In genomic region chr5:132473019-132473531, GRCh38 we compare ENCODE assay signal across 8 cellular contexts. TPM values are rescaled to one million over a fixed set of nuclear protein-coding genes. Genes with fewer than 3 reads are reported as not detected.
DNase-seq lines count a peak whose midpoint lies in the region; ATAC-seq and TF ChIP-seq lines count a peak whose summit lies in the region.

No MANE protein-coding gene starts in this region.

- H3K9me2 ChIP-seq in PC-3 (replicated peaks; ENCODE audit: low read length): no peaks in the 10 kb centered on the region

- H3K27me3 Mint-ChIP-seq in activated CD8-positive, alpha-beta T cell treated with anti-CD3 and anti-CD28 coated beads for 36 hours: no peaks in the 10 kb centered on the region
- H3K27me3 Mint-ChIP-seq in naive thymus-derived CD8-positive, alpha-beta T cell: no peaks in the 10 kb centered on the region

- peak; percentile 91 for DNase-seq in activated CD8-positive, alpha-beta T cell treated with anti-CD3 and anti-CD28 coated beads for 36 hours
- peak; percentile 58 to 95 (median 86) for DNase-seq in naive thymus-derived CD8-positive, alpha-beta T cell
- DNase-seq in NCI-H146 (lab: John Stamatoyannopoulos, UW) (no peak), NCI-H524 (lab: John Stamatoyannopoulos, UW) (no peak), PC-3 (no peak), DMS53 (lab: John Stamatoyannopoulos, UW) (no peak)

- H3K9me3 ChIP-seq in PC-3 (ENCODE audit: low read length): no peaks in the 10 kb centered on the region

- no peak overlapping the region for H3K9ac ChIP-seq in PC-3 (ENCODE audit: low read length)

- POLR2A ChIA-PET in activated CD8-positive, alpha-beta T cell treated with anti-CD3 and anti-CD28 coated beads for 36 hours (lab: Charles Lee): interaction anchor here (0.6 to 36.6 kb wide), 9 partner anchors 8 to 87 kb away, joined by 3 to 1641 read pairs (median 12); partner anchors contain the start of gene IRF1
- POLR2A ChIA-PET in naive thymus-derived CD8-positive, alpha-beta T cell (lab: Charles Lee): interaction anchor here (1.0 to 23.2 kb wide), 13 partner anchors 8 to 62 kb away, joined by 3 to 648 read pairs (median 10); partner anchors contain the start of gene IRF1
- POLR2A ChIA-PET in PC-3 (lab: Charles Lee; ENCODE audit: unreplicated experiment): interaction anchor here (0.7 kb wide), 1 partner anchor 18 kb away, joined by 3 read pairs; no protein-coding TSS in a partner anchor

- peaks cover 72% of the 10 kb centered on the region for H3K4me1 Mint-ChIP-seq in activated CD8-positive, alpha-beta T cell treated with anti-CD3 and anti-CD28 coated beads for 36 hours (ENCODE audit: low read depth)
- H3K4me1 Mint-ChIP-seq in naive thymus-derived CD8-positive, alpha-beta T cell: peaks cover 42 to 96% (median 92%) of the 10 kb centered on the region in 4 donors

- H3K27ac Mint-ChIP-seq in activated CD8-positive, alpha-beta T cell treated with anti-CD3 and anti-CD28 coated beads for 36 hours: peak overlapping the region; percentile 78
- peak overlapping the region; percentile 93 to 98 (median 94) for H3K27ac Mint-ChIP-seq in naive thymus-derived CD8-positive, alpha-beta T cell

- no peaks in the 10 kb centered on the region for H4K20me1 ChIP-seq in PC-3 (ENCODE audit: low read length)

- BruUV-seq in PC-3 (replicated peaks; lab: Mats Ljungman, UMichigan): no TSS peak

- H3F3A ChIP-seq in PC-3 (ENCODE audit: low read length, unreplicated experiment): no peaks in the 10 kb centered on the region

- no peaks in the 10 kb centered on the region for H3K36me3 ChIP-seq in PC-3 (ENCODE audit: low read depth, low read length)

- no peak overlapping the region for H3K4me2 ChIP-seq in PC-3 (ENCODE audit: low read length)

- no peak for TF ChIP-seq CTCF in activated CD8-positive, alpha-beta T cell treated with anti-CD3 and anti-CD28 coated beads for 36 hours (IDR thresholded peaks at IDR 0.05)
- TF ChIP-seq CTCF in PC-3 (conservative IDR thresholded peaks at IDR 0.05; ENCODE audit: low read depth, low read length): no peak

- H3K4me3 Mint-ChIP-seq in activated CD8-positive, alpha-beta T cell treated with anti-CD3 and anti-CD28 coated beads for 36 hours: no peak overlapping the region
- H3K4me3 Mint-ChIP-seq in naive thymus-derived CD8-positive, alpha-beta T cell: peak overlapping the region; percentile 17 to 88 (median 46)

- no peak overlapping the region for H3K4me3 ChIP-seq in PC-3 (ENCODE audit: low read length)

- intact Hi-C loops in activated CD8-positive, alpha-beta T cell treated with anti-CD3 and anti-CD28 coated beads for 36 hours (cut with micrococcal nuclease): no loop called here
- intact Hi-C loops in PC-3 (cut with micrococcal nuclease): no loop called here

- H2AFZ ChIP-seq in PC-3 (ENCODE audit: low read length): no peak overlapping the region

- no peaks in the 10 kb centered on the region for H3K27me3 ChIP-seq in PC-3 (ENCODE audit: low read length)

- no peaks in the 10 kb centered on the region for H3K79me2 ChIP-seq in PC-3 (ENCODE audit: low read length)

- H3K36me3 Mint-ChIP-seq in activated CD8-positive, alpha-beta T cell treated with anti-CD3 and anti-CD28 coated beads for 36 hours (ENCODE audit: low read depth): peaks cover 2% of the 10 kb centered on the region
- H3K36me3 Mint-ChIP-seq in naive thymus-derived CD8-positive, alpha-beta T cell: no peaks in the 10 kb centered on the region

- no peaks in the 10 kb centered on the region for H3K9me3 Mint-ChIP-seq in activated CD8-positive, alpha-beta T cell treated with anti-CD3 and anti-CD28 coated beads for 36 hours
- H3K9me3 Mint-ChIP-seq in naive thymus-derived CD8-positive, alpha-beta T cell: no peaks in the 10 kb centered on the region

- ATAC-seq in GM19035 (IDR thresholded peaks at IDR 0.05; ENCODE audit: unreplicated experiment) (peak; percentile 85), HG03095 (IDR thresholded peaks at IDR 0.05; ENCODE audit: unreplicated experiment) (peak; percentile 82), PC-3 (no peak)
- ATAC-seq in activated CD8-positive, alpha-beta T cell treated with anti-CD3 and anti-CD28 coated beads for 36 hours: peak; percentile 94
- peak; percentile 68 to 92 for ATAC-seq in naive thymus-derived CD8-positive, alpha-beta T cell

- H3K4me1 ChIP-seq in PC-3 (ENCODE audit: insufficient read depth, low read length): no peaks in the 10 kb centered on the region; the same call in 1 of the 2 replicates

- H3K27ac ChIP-seq in PC-3 (ENCODE audit: low read length): no peak overlapping the region

- CTCF ChIA-PET in activated CD8-positive, alpha-beta T cell treated with anti-CD3 and anti-CD28 coated beads for 36 hours (lab: Charles Lee): interaction anchor here (0.9 to 4.2 kb wide), 10 partner anchors 8 to 86 kb away, joined by 3 to 16 read pairs (median 4); no protein-coding TSS in a partner anchor
- CTCF ChIA-PET in PC-3 (lab: Charles Lee): no interaction called here

RNA-seq across cellular contexts. Expression of gene IRF1, which starts 17.5 kb away (rescaled TPM):
- 100 to 1,000 TPM; 121 to 128 TPM for total RNA-seq in activated CD8-positive, alpha-beta T cell treated with anti-CD3 and anti-CD28 coated beads for 36 hours
- 100 to 1,000 TPM; 116 to 127 TPM for total RNA-seq in naive thymus-derived CD8-positive, alpha-beta T cell
- 100 to 1,000 TPM; 108 to 218 (median 141) TPM for polyA plus RNA-seq in naive thymus-derived CD8-positive, alpha-beta T cell
- total RNA-seq in PC-3 (2014; rRNA removed): 21.1 and 23.1 TPM in 2 replicates

Comparison
In these comparisons a context has a peak if more than half of its experiments do, and no peak if none do; other contexts are left out.
1. DNase-seq: peak in activated CD8-positive, alpha-beta T cell treated with anti-CD3 and anti-CD28 coated beads for 36 hours (single experiment) and naive thymus-derived CD8-positive, alpha-beta T cell (10 of 10); none in NCI-H146 (single experiment), NCI-H524 (0 of 2), PC-3 (single experiment) and DMS53 (single experiment).